ENCODE assay signal across 23 cellular contexts in genomic region chr21:44790401-44790800, GRCh38.
"Had no signal": no experiment of that assay in that cellular context is flagged by ENCODE, and none has a peak within 500 bp of the region (broad histone marks: within the 10 kb centered on the region; RNA-seq: fewer than 3 reads in every experiment).

No MANE protein-coding gene starts in this region.

- H3K9me3 ChIP-seq: body of pancreas, left ventricle myocardium inferior, neutrophil, ovary, psoas muscle, right atrium auricular region, spleen, stomach, suprapubic skin, transverse colon had no signal

- H3K27me3 Mint-ChIP-seq: activated naive CD4-positive, alpha-beta T cell treated with anti-CD3 and anti-CD28 coated beads, Interleukin-2, amount 10 ng/mL, durations not matched to agents 7 days and 5 days; dendritic cell treated with granulocyte-macrophage colony-stimulating factor and Interleukin-4, amounts not matched to agents 40 ng/mL and 50 ng/mL, for 4 days had no signal

- ATAC-seq: activated T-cell treated with anti-CD3 and anti-CD28 coated beads, Interleukin-2, amount 50 U/mL, for 72 hours; body of pancreas; psoas muscle had no signal

- H3K36me3 ChIP-seq: left ventricle myocardium inferior, neutrophil, ovary, transverse colon had no signal

- H3K9me3 Mint-ChIP-seq: activated naive CD4-positive, alpha-beta T cell treated with anti-CD3 and anti-CD28 coated beads, Interleukin-2, amount 10 ng/mL, durations not matched to agents 7 days and 5 days; activated T-cell treated with anti-CD3 and anti-CD28 coated beads, Interleukin-2, amount 50 U/mL, for 72 hours; dendritic cell treated with granulocyte-macrophage colony-stimulating factor and Interleukin-4, amounts not matched to agents 40 ng/mL and 50 ng/mL, for 4 days; nephron had no signal

- H3K27me3 ChIP-seq: body of pancreas, neutrophil, ovary, right atrium auricular region, spleen, stomach, suprapubic skin, transverse colon had no signal

- H3K27ac Mint-ChIP-seq: activated naive CD4-positive, alpha-beta T cell treated with anti-CD3 and anti-CD28 coated beads, Interleukin-2, amount 10 ng/mL, durations not matched to agents 7 days and 5 days; dendritic cell treated with granulocyte-macrophage colony-stimulating factor and Interleukin-4, amounts not matched to agents 40 ng/mL and 50 ng/mL, for 4 days had no signal

- H3K4me3 Mint-ChIP-seq: activated naive CD4-positive, alpha-beta T cell treated with anti-CD3 and anti-CD28 coated beads, Interleukin-2, amount 10 ng/mL, durations not matched to agents 7 days and 5 days; activated T-cell treated with anti-CD3 and anti-CD28 coated beads, Interleukin-2, amount 50 U/mL, for 72 hours; dendritic cell treated with granulocyte-macrophage colony-stimulating factor and Interleukin-4, amounts not matched to agents 40 ng/mL and 50 ng/mL, for 4 days; nephron had no signal

- H3K27ac ChIP-seq: body of pancreas, left ventricle myocardium inferior, neutrophil, ovary, psoas muscle, right atrium auricular region, stomach, suprapubic skin, transverse colon, WERI-Rb-1 had no signal

- H3K4me3 ChIP-seq: body of pancreas, left ventricle myocardium inferior, ovary, psoas muscle, right atrium auricular region, spleen, stomach, suprapubic skin, transverse colon had no signal

- DNase-seq: activated CD8-positive, alpha-beta memory T cell treated with anti-CD3 and anti-CD28 coated beads, Interleukin-2, amount 50 U/mL, for 48 hours; activated effector memory CD4-positive, alpha-beta T cell treated with Interleukin-2 at 50 U/mL for 16 hours; activated naive CD4-positive, alpha-beta T cell treated with anti-CD3 and anti-CD28 coated beads, Interleukin-2, amount 10 ng/mL, durations not matched to agents 7 days and 5 days; activated T-cell treated with anti-CD3 and anti-CD28 coated beads, Interleukin-2, amount 50 U/mL, for 72 hours; anterior cingulate cortex; body of pancreas; effector CD4-positive, alpha-beta T cell; hippocampal formation; left ventricle myocardium inferior; midbrain; ovary; psoas muscle; spleen; stimulated activated CD4-positive, alpha-beta T cell treated with anti-CD3 and anti-CD28 coated beads, Interleukin-4, amount 100 ng/mL, for 1 hour; stomach; T-helper 1 cell; transverse colon; WERI-Rb-1 had no signal
